24 cellular contexts compared by ENCODE assay signal in the genomic region with DNA sequence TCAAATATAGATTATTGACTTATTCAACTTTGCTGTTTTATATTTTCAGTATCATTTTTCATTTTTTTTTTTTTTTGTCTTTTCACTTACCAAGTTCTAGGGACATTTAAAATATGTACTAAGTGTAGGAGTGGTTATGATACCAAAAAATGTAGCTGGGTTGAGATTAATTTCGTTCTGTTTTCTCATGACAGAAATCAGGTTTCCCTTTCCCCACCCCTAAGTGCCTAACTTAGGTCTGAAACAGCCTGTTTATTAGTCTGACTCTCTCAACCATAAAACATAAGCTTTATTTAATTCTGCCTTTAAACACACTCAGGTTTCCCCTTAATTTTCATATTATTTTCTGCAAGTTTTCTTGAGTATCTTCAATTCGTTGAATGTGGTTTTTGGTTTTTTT. TPM values are rescaled to one million over a fixed set of nuclear protein-coding genes. Genes with fewer than 3 reads are reported as not detected.
A peak's percentile ranks its signal among the peaks of the same experiment; 100 is the strongest.
DNase-seq lines count a peak whose midpoint lies in the region; ATAC-seq and TF ChIP-seq lines count a peak whose summit lies in the region.
"Had no signal": no experiment of that assay in that cellular context is flagged by ENCODE, and none has a peak within 500 bp of the region (broad histone marks: within the 10 kb centered on the region; RNA-seq: fewer than 3 reads in every experiment).

No MANE protein-coding gene starts in this region.

- H3K9me3 Mint-ChIP-seq in Calu3 (ENCODE audit: low read depth, unreplicated experiment): no peaks in the 10 kb centered on the region
- H3K9me3 Mint-ChIP-seq: activated CD4-positive, alpha-beta memory T cell treated with anti-CD3 and anti-CD28 coated beads, Interleukin-2, amount 10 ng/mL, durations not matched to agents 7 days and 5 days had no signal

- H3K36me3 ChIP-seq in right atrium auricular region: peaks cover 13% of the 10 kb centered on the region
- H3K36me3 ChIP-seq: BE2C had no signal

- BruUV-seq in Calu3 (replicated peaks; lab: Mats Ljungman, UMichigan): no TSS peak

- H3K36me3 Mint-ChIP-seq in Calu3 (ENCODE audit: insufficient read depth, unreplicated experiment): peaks cover 9% of the 10 kb centered on the region

- H3K4me3 Mint-ChIP-seq in Calu3 (ENCODE audit: low read depth, unreplicated experiment): no peak overlapping the region
- H3K4me3 Mint-ChIP-seq: activated CD4-positive, alpha-beta memory T cell treated with anti-CD3 and anti-CD28 coated beads, Interleukin-2, amount 10 ng/mL, durations not matched to agents 7 days and 5 days; IgD-negative memory B cell had no signal

- no peaks in the 10 kb centered on the region for H3K27me3 ChIP-seq in right atrium auricular region
- H3K27me3 ChIP-seq: BE2C, gastrocnemius medialis, tibial artery had no signal

- no peak overlapping the region for H3K27ac Mint-ChIP-seq in Calu3 (ENCODE audit: unreplicated experiment)
- H3K27ac Mint-ChIP-seq: activated CD4-positive, alpha-beta memory T cell treated with anti-CD3 and anti-CD28 coated beads, Interleukin-2, amount 10 ng/mL, durations not matched to agents 7 days and 5 days; IgD-negative memory B cell had no signal

- no peak overlapping the region for H3K27ac ChIP-seq in right atrium auricular region
- H3K27ac ChIP-seq: gastrocnemius medialis, tibial artery had no signal

- CTCF ChIA-PET in Calu3 (lab: Charles Lee): no interaction called here

- peaks cover 0 to 4% of the 10 kb centered on the region in 2 donors for H3K9me3 ChIP-seq in right atrium auricular region
- H3K9me3 ChIP-seq: BE2C, gastrocnemius medialis, tibial artery had no signal

- peak; percentile 73 for ATAC-seq in GM19324 (IDR thresholded peaks at IDR 0.05; ENCODE audit: low FRiP score, unreplicated experiment)
- peak; percentile 54 for ATAC-seq in GM21619 (IDR thresholded peaks at IDR 0.05; ENCODE audit: unreplicated experiment)
- ATAC-seq in HG03064 (IDR thresholded peaks at IDR 0.05; ENCODE audit: low read depth, unreplicated experiment): peak; percentile 78
- ATAC-seq: gastrocnemius medialis; stimulated activated naive CD8-positive, alpha-beta T cell treated with anti-CD3 and anti-CD28 coated beads, Interleukin-15, Interleukin-2, amounts not matched to agents 100 U/mL and 50 U/mL, for 24 hours had no signal

- intact Hi-C loops in Calu3 (cut with micrococcal nuclease; ENCODE audit: unreplicated experiment): loop anchor here (10.0 kb wide), 1 partner anchor 262 kb away; no protein-coding TSS in a partner anchor

- H3K27me3 Mint-ChIP-seq in Calu3 (ENCODE audit: unreplicated experiment): no peaks in the 10 kb centered on the region
- H3K27me3 Mint-ChIP-seq: activated CD4-positive, alpha-beta memory T cell treated with anti-CD3 and anti-CD28 coated beads, Interleukin-2, amount 10 ng/mL, durations not matched to agents 7 days and 5 days; IgD-negative memory B cell had no signal

- no peaks in the 10 kb centered on the region for H3K4me1 ChIP-seq in right atrium auricular region
- H3K4me1 ChIP-seq: BE2C, gastrocnemius medialis, tibial artery had no signal

- H3K4me3 ChIP-seq in right atrium auricular region: no peak overlapping the region
- H3K4me3 ChIP-seq: gastrocnemius medialis, tibial artery had no signal

- DNase-seq in right atrium auricular region (ENCODE audit: low spot score) (no peak), COLO668 (lab: John Stamatoyannopoulos, UW; ENCODE audit: unreplicated experiment) (no peak), NCI-H2227 treated with DMSO at 0.1 percent for 48 hours (lab: John Stamatoyannopoulos, UW) (no peak), Calu3 (no peak)
- DNase-seq: activated CD4-positive, alpha-beta memory T cell treated with anti-CD3 and anti-CD28 coated beads, Interleukin-2, amount 10 ng/mL, durations not matched to agents 7 days and 5 days; activated naive CD4-positive, alpha-beta T cell treated with Interleukin-2 at 50 U/mL for 16 hours; activated T-cell treated with anti-CD3 and anti-CD28 coated beads, Interleukin-2, amount 50 U/mL, for 1 hour; aorta; BE2C; central memory CD4-positive, alpha-beta T cell; EL; gastrocnemius medialis; NCI-H1436; NCI-H526 treated with DMSO at 0.1 percent for 48 hours; posterior cingulate gyrus; SHP77; stimulated activated CD4-positive, alpha-beta T cell treated with anti-CD3 and anti-CD28 coated beads, Interleukin-1b, Interleukin-23, amount 100 ng/mL, for 48 hours; stimulated activated naive CD8-positive, alpha-beta T cell treated with anti-CD3 and anti-CD28 coated beads, Interleukin-15, Interleukin-2, amounts not matched to agents 100 U/mL and 50 U/mL, for 24 hours; T-helper 1 cell; tibial artery had no signal

- no peaks in the 10 kb centered on the region for H3K4me1 Mint-ChIP-seq in Calu3 (ENCODE audit: low read depth, unreplicated experiment)
- H3K4me1 Mint-ChIP-seq: activated CD4-positive, alpha-beta memory T cell treated with anti-CD3 and anti-CD28 coated beads, Interleukin-2, amount 10 ng/mL, durations not matched to agents 7 days and 5 days; IgD-negative memory B cell had no signal

- TF ChIP-seq CTCF in right atrium auricular region (IDR thresholded peaks at IDR 0.05) (no peak), Calu3 (IDR thresholded peaks at IDR 0.05; ENCODE audit: unreplicated experiment) (no peak)

RNA-seq across cellular contexts. Expression of a gene that starts 22.1 kb away (rescaled TPM):
- total RNA-seq in right atrium auricular region (10 to 100 TPM; 51.6 to 76.6 TPM), Calu3 (2022) (76.7 and 81.5 TPM in 2 replicates)
